In genomic region chr15:91884604-91885003, GRCh38 we compare ENCODE assay signal across 19 cellular contexts. TPM values are rescaled to one million over a fixed set of nuclear protein-coding genes. Genes with fewer than 3 reads are reported as not detected.
DNase-seq lines count a peak whose midpoint lies in the region; TF ChIP-seq lines count a peak whose summit lies in the region.
"Had no signal": no experiment of that assay in that cellular context is flagged by ENCODE, and none has a peak within 500 bp of the region (broad histone marks: within the 10 kb centered on the region; RNA-seq: fewer than 3 reads in every experiment).

No MANE protein-coding gene starts in this region.

- intact Hi-C loops in dorsolateral prefrontal cortex (cut with DNase I) = loop anchor here in 1 of 2 donors (5.0 kb wide), 1 partner anchor 32 kb away; the partner anchor contains the start of gene SLCO3A1

- TF ChIP-seq RAD21 in SK-N-SH (IDR thresholded peaks at IDR 0.05; ENCODE audit: low read length) = no peak

- H3K9me3 ChIP-seq in SK-N-SH = no peaks in the 10 kb centered on the region

- 89% methylated on average over 3 of the region's 3 CpGs for WGBS in SK-N-SH (ENCODE audit: low lambda C conversion rate)

- no peak overlapping the region for H2AFZ ChIP-seq in SK-N-SH (ENCODE audit: low read depth)

- TF ChIP-seq CTCF in AG10803 (conservative IDR thresholded peaks at IDR 0.05; ENCODE audit: low read length) (no peak), SK-N-SH (IDR thresholded peaks at IDR 0.05) (no peak), dorsolateral prefrontal cortex (IDR thresholded peaks at IDR 0.05 in 54 of 56, conservative IDR thresholded peaks at IDR 0.05 in 2 of 56; ENCODE audit: low read depth in 1 of 56, partially characterized antibody in 56 of 56) (no peak)

- H3K79me2 ChIP-seq in SK-N-SH (ENCODE audit: insufficient read depth) = peaks cover 16% of the 10 kb centered on the region; the same call in 1 of the 2 replicates

- peak overlapping the region in 1 of 2 experiments; percentile 23; a peak in 1 of 4 replicates for H3K27ac ChIP-seq in SK-N-SH (ENCODE audit: low read depth in 2 of 2, low read length in 1 of 2)
- peak overlapping the region in 56 of 59 donors; percentile 29 to 99 (median 94) for H3K27ac ChIP-seq in dorsolateral prefrontal cortex
- H3K27ac ChIP-seq in layer of hippocampus (ENCODE audit: low read depth, low read length) = peak overlapping the region; percentile 96
- H3K27ac ChIP-seq: RWPE1 had no signal

- CTCF ChIA-PET in SK-N-SH (lab: Yijun Ruan, JAX) = interaction anchor here (0.6 to 2.7 kb wide), 3 partner anchors 29 to 320 kb away, joined by 3 to 7 read pairs (median 6); no protein-coding TSS in a partner anchor

- no peaks in the 10 kb centered on the region for H3K27me3 ChIP-seq in SK-N-SH (ENCODE audit: insufficient read depth)
- H3K27me3 ChIP-seq in dorsolateral prefrontal cortex = no peaks in the 10 kb centered on the region
- no peaks in the 10 kb centered on the region for H3K27me3 ChIP-seq in layer of hippocampus (ENCODE audit: control insufficient read depth, insufficient read depth, low read length)

- no peak overlapping the region for H3K9ac ChIP-seq in SK-N-SH

- no peaks in the 10 kb centered on the region for H3F3A ChIP-seq in SK-N-SH (replicated peaks; ENCODE audit: insufficient read depth)

- H3K4me3 ChIP-seq in AG10803 (ENCODE audit: low read length) (no peak overlapping the region), SK-N-SH (ENCODE audit: low read depth in 2 of 2, low read length in 1 of 2) (no peak overlapping the region), dorsolateral prefrontal cortex (no peak overlapping the region)

- peak overlapping the region; percentile 39 for H3K4me2 ChIP-seq in SK-N-SH

- H3K4me1 ChIP-seq in SK-N-SH (ENCODE audit: control insufficient read depth in 1 of 2, insufficient read depth in 2 of 2, low read depth in 1 of 2, low read length in 1 of 2) = peaks cover 11 to 12% of the 10 kb centered on the region in 2 experiments

- POLR2A ChIA-PET in SK-N-SH (lab: Yijun Ruan, JAX) = interaction anchor here (0.6 kb wide), 1 partner anchor 143 kb away, joined by 5 read pairs; no protein-coding TSS in a partner anchor

- DNase-seq in AG10803 (ENCODE audit: low read depth) = peak; percentile 21
- no peak for DNase-seq in SK-N-SH
- no peak for DNase-seq in dorsolateral prefrontal cortex
- no peak for DNase-seq in activated CD8-positive, alpha-beta memory T cell treated with anti-CD3 and anti-CD28 coated beads, Interleukin-2, amount 50 U/mL, for 4 hours
- DNase-seq in NCI-H526 (lab: John Stamatoyannopoulos, UW) = no peak
- no peak for DNase-seq in NCI-H1417 (lab: John Stamatoyannopoulos, UW)
- DNase-seq: 8988T; GOT3; KG1; NCI-H1092; NCI-H146; NCI-H2029; NCI-H226; NCI-H510A treated with DMSO at 0.1 percent for 48 hours; NCI-H774; NK-92 treated with Interleukin-12 subunit alpha and Interleukin-12 subunit beta, amount 100 ng/mL, for 24 hours; SIG-M5 had no signal

- H3K36me3 ChIP-seq in SK-N-SH (replicated peaks in 1 of 2; ENCODE audit: control insufficient read depth in 1 of 2, insufficient read depth in 2 of 2, low read length in 1 of 2) = no peaks in the 10 kb centered on the region

- H3K9me2 ChIP-seq in SK-N-SH = no peaks in the 10 kb centered on the region

- no peak for TF ChIP-seq EP300 in SK-N-SH (IDR thresholded peaks at IDR 0.05; ENCODE audit: borderline replicate concordance in 1 of 2, low read depth in 1 of 2, low read length in 1 of 2)

- H4K20me1 ChIP-seq in SK-N-SH (ENCODE audit: insufficient read depth) = no peaks in the 10 kb centered on the region

TF ChIP-seq in SK-N-SH, 30 proteins besides CTCF, POLR2A, EP300 and RAD21:
- TF ChIP-seq POLR2AphosphoS5 (IDR thresholded peaks at IDR 0.05; ENCODE audit: low read depth, low read length) (no peak), JUND (IDR thresholded peaks at IDR 0.05) (no peak)
TF ChIP-seq in SK-N-SH: peak in this region for 0.

RNA-seq across cellular contexts. Expression of gene SLCO3A1, which starts 31.1 kb away (rescaled TPM):
- 12.1 and 19.7 TPM in 2 replicates for polyA plus RNA-seq in SK-N-SH (2012; rRNA removed)
- polyA plus RNA-seq in SK-N-SH (2012; cell fraction: cytosol; rRNA removed) = 7.2 and 12.6 TPM in 2 replicates
- polyA plus RNA-seq in SK-N-SH (2012; cell fraction: nucleus; rRNA removed) = 15.6 and 18.2 TPM in 2 replicates
- total RNA-seq in dorsolateral prefrontal cortex = 100 to 1,000 TPM in 13 of 120 experiments, 10 to 100 TPM in 107; 36.6 to 170 (median 68.2) TPM
